Comparison of ENCODE assay signal across 13 cellular contexts in genomic region chr5:173237821-173238220, GRCh38. TPM values are rescaled to one million over a fixed set of nuclear protein-coding genes. Genes with fewer than 3 reads are reported as not detected.
A peak's percentile ranks its signal among the peaks of the same experiment; 100 is the strongest.
DNase-seq lines count a peak whose midpoint lies in the region; ATAC-seq and TF ChIP-seq lines count a peak whose summit lies in the region.
"Had no signal": no experiment of that assay in that cellular context is flagged by ENCODE, and none has a peak within 500 bp of the region (broad histone marks: within the 10 kb centered on the region; RNA-seq: fewer than 3 reads in every experiment).

No MANE protein-coding gene starts in this region.

- intact Hi-C loops in activated CD4-positive, alpha-beta T cell treated with anti-CD3 and anti-CD28 coated beads, Interleukin-2, amount 10 ng/mL, durations not matched to agents 24 days and 14 days (cut with micrococcal nuclease) = loop anchor here (5.0 kb wide), 2 partner anchors 1494 to 1921 kb away; no protein-coding TSS in a partner anchor

- ATAC-seq in effector memory CD8-positive, alpha-beta T cell (replicated peaks) = no peak
- ATAC-seq: sciatic nerve had no signal

- H3K4me1 Mint-ChIP-seq in activated CD4-positive, alpha-beta T cell treated with anti-CD3 and anti-CD28 coated beads, Interleukin-2, amount 10 ng/mL, durations not matched to agents 24 days and 14 days = peaks cover 11% of the 10 kb centered on the region
- peaks cover 14 to 28% of the 10 kb centered on the region in 2 donors for H3K4me1 Mint-ChIP-seq in effector memory CD8-positive, alpha-beta T cell (ENCODE audit: low read depth in 2 of 2)
- H3K4me1 Mint-ChIP-seq in neural crest cell = peaks cover 63% of the 10 kb centered on the region

- DNase-seq in activated CD4-positive, alpha-beta T cell treated with anti-CD3 and anti-CD28 coated beads, Interleukin-2, amount 10 ng/mL, durations not matched to agents 24 days and 14 days = no peak
- no peak for DNase-seq in activated CD4-positive, alpha-beta T cell treated with anti-CD3 and anti-CD28 coated beads, Interleukin-2, amount 50 U/mL, for 48 hours
- DNase-seq in GM20000 (ENCODE audit: low spot score) (peak; percentile 39), neural crest cell (ENCODE audit: low read depth, low spot score) (no peak), NOMO-1 treated with DMSO at 0.1 percent for 48 hours (lab: John Stamatoyannopoulos, UW; ENCODE audit: unreplicated experiment) (no peak), C1 segment of cervical spinal cord (lab: John Stamatoyannopoulos, UW) (no peak), NCI-H2196 treated with DMSO at 0.1 percent for 48 hours (lab: John Stamatoyannopoulos, UW; ENCODE audit: unreplicated experiment) (no peak)
- DNase-seq in effector memory CD8-positive, alpha-beta T cell = no peak
- DNase-seq: activated CD4-positive, CD25-positive, alpha-beta regulatory T cell; NCI-H1436; SIG-M5; thyroid gland had no signal

- H3K27ac Mint-ChIP-seq in activated CD4-positive, alpha-beta T cell treated with anti-CD3 and anti-CD28 coated beads, Interleukin-2, amount 10 ng/mL, durations not matched to agents 24 days and 14 days = peak overlapping the region; percentile 60
- H3K27ac Mint-ChIP-seq in effector memory CD8-positive, alpha-beta T cell = no peak overlapping the region
- no peak overlapping the region for H3K27ac Mint-ChIP-seq in neural crest cell (ENCODE audit: unreplicated experiment)

- no peak for TF ChIP-seq CTCF in GM20000 (IDR thresholded peaks at IDR 0.05; ENCODE audit: extremely low read depth, missing control alignments)
- TF ChIP-seq CTCF in neural crest cell (conservative IDR thresholded peaks at IDR 0.05) = no peak

- H3K27me3 Mint-ChIP-seq in activated CD4-positive, alpha-beta T cell treated with anti-CD3 and anti-CD28 coated beads, Interleukin-2, amount 10 ng/mL, durations not matched to agents 24 days and 14 days = peaks cover 89% of the 10 kb centered on the region
- peaks cover 94 to 99% of the 10 kb centered on the region in 2 donors for H3K27me3 Mint-ChIP-seq in effector memory CD8-positive, alpha-beta T cell
- H3K27me3 Mint-ChIP-seq in neural crest cell (ENCODE audit: low read depth) = peaks cover 100% of the 10 kb centered on the region

- H3K4me3 Mint-ChIP-seq in activated CD4-positive, alpha-beta T cell treated with anti-CD3 and anti-CD28 coated beads, Interleukin-2, amount 10 ng/mL, durations not matched to agents 24 days and 14 days = peak overlapping the region; percentile 43
- peak overlapping the region; percentile 49 to 65 for H3K4me3 Mint-ChIP-seq in effector memory CD8-positive, alpha-beta T cell
- H3K4me3 Mint-ChIP-seq in neural crest cell = peak overlapping the region; percentile 80

- peaks cover 3% of the 10 kb centered on the region for H3K36me3 Mint-ChIP-seq in activated CD4-positive, alpha-beta T cell treated with anti-CD3 and anti-CD28 coated beads, Interleukin-2, amount 10 ng/mL, durations not matched to agents 24 days and 14 days (ENCODE audit: low read depth)
- peaks cover 3% of the 10 kb centered on the region for H3K36me3 Mint-ChIP-seq in effector memory CD8-positive, alpha-beta T cell (ENCODE audit: insufficient read depth)
- H3K36me3 Mint-ChIP-seq in neural crest cell (ENCODE audit: low read depth) = peaks cover 4% of the 10 kb centered on the region

- no peaks in the 10 kb centered on the region for H3K9me3 Mint-ChIP-seq in activated CD4-positive, alpha-beta T cell treated with anti-CD3 and anti-CD28 coated beads, Interleukin-2, amount 10 ng/mL, durations not matched to agents 24 days and 14 days
- no peaks in the 10 kb centered on the region for H3K9me3 Mint-ChIP-seq in effector memory CD8-positive, alpha-beta T cell
- no peaks in the 10 kb centered on the region for H3K9me3 Mint-ChIP-seq in neural crest cell

RNA-seq across cellular contexts. Expression of gene NKX2-5, which starts 2.8 kb away (rescaled TPM):
- total RNA-seq in activated CD4-positive, alpha-beta T cell treated with anti-CD3 and anti-CD28 coated beads, Interleukin-2, amount 10 ng/mL, durations not matched to agents 24 days and 14 days = not detected in 2 replicates
- total RNA-seq in neural crest cell = 4.5 and 5.0 TPM in 2 replicates
- total RNA-seq: sciatic nerve, thyroid gland had no signal
